Comparison of ENCODE assay signal across 1 cellular context in the genomic region with DNA sequence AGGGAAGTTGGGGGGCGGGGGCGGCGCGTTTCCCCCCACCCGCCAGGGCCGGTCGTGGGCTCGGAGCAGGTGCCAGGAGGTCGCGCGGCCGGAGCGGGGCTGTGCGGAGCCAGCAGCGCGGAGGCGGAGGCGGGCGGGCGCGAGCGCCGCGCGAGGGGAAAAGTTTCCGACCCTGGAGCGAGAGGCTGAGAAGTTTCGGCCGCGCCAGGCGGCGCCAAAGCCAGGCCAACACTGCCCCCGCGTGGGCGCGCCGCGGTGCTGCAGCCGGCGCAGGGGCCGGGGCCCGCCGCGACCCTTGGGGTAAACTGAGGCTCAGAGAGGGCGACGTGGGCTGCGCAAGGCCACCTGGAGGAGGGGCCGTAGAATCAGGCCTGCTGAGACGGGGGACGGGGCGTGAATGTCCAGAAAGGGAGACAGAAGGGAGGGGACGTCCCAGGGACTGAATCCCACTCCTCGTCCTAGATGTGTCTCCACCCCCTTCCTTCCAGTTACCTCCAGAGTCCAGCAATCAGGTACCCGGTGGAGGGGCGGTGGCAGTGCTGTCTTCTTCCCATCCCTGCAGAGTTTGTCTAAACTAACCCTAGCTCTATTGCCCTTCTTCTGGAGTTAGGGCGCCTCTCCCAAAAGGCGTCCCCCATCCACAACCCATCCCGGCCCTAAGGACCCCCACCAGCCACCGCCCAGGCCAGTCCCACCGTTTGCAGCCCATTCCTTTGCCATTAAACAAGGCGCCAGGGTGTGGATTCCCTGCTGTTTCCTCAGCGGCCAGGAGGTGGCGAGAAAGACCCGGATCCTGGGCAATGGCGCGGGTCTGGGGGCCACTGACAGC.
TF ChIP-seq lines count a peak whose summit lies in the region.

No MANE protein-coding gene starts in this region.

TF ChIP-seq in K562, 482 proteins besides CTCF, POLR2A, EP300 and RAD21 (continued from another document and continues in another):
- TF ChIP-seq, protein P1, sequence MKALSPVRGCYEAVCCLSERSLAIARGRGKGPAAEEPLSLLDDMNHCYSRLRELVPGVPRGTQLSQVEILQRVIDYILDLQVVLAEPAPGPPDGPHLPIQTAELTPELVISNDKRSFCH (CRISPR knock-in tag; IDR thresholded peaks at IDR 0.05), result no peak
- TF ChIP-seq, protein P1 (tag; IDR thresholded peaks at IDR 0.05), result no peak; the same call in 1 of the 2 replicates
- TF ChIP-seq ZNF668 (CRISPR knock-in tag; IDR thresholded peaks at IDR 0.05), result no peak
- no peak for TF ChIP-seq ASH1L (IDR thresholded peaks at IDR 0.05; ENCODE audit: borderline replicate concordance, low read depth, partially characterized antibody)
- 0 out of 2 replicates have a peak, but pooled peaks have one; percentile 32 for TF ChIP-seq ZNF57 (CRISPR knock-in tag; IDR thresholded peaks at IDR 0.05)
- peak; percentile 84; the same call in 1 of the 2 replicates for TF ChIP-seq ERF (CRISPR knock-in tag; IDR thresholded peaks at IDR 0.05)
- TF ChIP-seq ZNF175 (CRISPR knock-in tag; IDR thresholded peaks at IDR 0.05; ENCODE audit: low read depth), result no peak
- TF ChIP-seq FOXK1 (CRISPR knock-in tag; IDR thresholded peaks at IDR 0.05; ENCODE audit: borderline replicate concordance), result no peak
- TF ChIP-seq GATAD2B (IDR thresholded peaks at IDR 0.05; ENCODE audit: borderline replicate concordance), result peak; percentile 94
- TF ChIP-seq, protein P2, sequence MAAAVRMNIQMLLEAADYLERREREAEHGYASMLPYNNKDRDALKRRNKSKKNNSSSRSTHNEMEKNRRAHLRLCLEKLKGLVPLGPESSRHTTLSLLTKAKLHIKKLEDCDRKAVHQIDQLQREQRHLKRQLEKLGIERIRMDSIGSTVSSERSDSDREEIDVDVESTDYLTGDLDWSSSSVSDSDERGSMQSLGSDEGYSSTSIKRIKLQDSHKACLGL (CRISPR knock-in tag; IDR thresholded peaks at IDR 0.05; ENCODE audit: borderline replicate concordance, poor library complexity, severe bottlenecking), result no peak
- no peak for TF ChIP-seq ETS2 (tag; IDR thresholded peaks at IDR 0.05; ENCODE audit: borderline replicate concordance, poor library complexity, severe bottlenecking)
- no peak for TF ChIP-seq HDAC1 (IDR thresholded peaks at IDR 0.05)
- peak; percentile 62 for TF ChIP-seq GABPB1 (CRISPR knock-in tag; IDR thresholded peaks at IDR 0.05)
- TF ChIP-seq PCBP2 (IDR thresholded peaks at IDR 0.05; ENCODE audit: low read depth, low read length, poor library complexity, severe bottlenecking), result no peak
- TF ChIP-seq, protein P3, sequence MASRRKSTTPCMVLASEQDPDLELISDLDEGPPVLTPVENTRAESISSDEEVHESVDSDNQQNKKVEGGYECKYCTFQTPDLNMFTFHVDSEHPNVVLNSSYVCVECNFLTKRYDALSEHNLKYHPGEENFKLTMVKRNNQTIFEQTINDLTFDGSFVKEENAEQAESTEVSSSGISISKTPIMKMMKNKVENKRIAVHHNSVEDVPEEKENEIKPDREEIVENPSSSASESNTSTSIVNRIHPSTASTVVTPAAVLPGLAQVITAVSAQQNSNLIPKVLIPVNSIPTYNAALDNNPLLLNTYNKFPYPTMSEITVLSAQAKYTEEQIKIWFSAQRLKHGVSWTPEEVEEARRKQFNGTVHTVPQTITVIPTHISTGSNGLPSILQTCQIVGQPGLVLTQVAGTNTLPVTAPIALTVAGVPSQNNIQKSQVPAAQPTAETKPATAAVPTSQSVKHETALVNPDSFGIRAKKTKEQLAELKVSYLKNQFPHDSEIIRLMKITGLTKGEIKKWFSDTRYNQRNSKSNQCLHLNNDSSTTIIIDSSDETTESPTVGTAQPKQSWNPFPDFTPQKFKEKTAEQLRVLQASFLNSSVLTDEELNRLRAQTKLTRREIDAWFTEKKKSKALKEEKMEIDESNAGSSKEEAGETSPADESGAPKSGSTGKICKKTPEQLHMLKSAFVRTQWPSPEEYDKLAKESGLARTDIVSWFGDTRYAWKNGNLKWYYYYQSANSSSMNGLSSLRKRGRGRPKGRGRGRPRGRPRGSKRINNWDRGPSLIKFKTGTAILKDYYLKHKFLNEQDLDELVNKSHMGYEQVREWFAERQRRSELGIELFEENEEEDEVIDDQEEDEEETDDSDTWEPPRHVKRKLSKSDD (conservative IDR thresholded peaks at IDR 0.05; ENCODE audit: low read length), result no peak
- TF ChIP-seq, protein P4, sequence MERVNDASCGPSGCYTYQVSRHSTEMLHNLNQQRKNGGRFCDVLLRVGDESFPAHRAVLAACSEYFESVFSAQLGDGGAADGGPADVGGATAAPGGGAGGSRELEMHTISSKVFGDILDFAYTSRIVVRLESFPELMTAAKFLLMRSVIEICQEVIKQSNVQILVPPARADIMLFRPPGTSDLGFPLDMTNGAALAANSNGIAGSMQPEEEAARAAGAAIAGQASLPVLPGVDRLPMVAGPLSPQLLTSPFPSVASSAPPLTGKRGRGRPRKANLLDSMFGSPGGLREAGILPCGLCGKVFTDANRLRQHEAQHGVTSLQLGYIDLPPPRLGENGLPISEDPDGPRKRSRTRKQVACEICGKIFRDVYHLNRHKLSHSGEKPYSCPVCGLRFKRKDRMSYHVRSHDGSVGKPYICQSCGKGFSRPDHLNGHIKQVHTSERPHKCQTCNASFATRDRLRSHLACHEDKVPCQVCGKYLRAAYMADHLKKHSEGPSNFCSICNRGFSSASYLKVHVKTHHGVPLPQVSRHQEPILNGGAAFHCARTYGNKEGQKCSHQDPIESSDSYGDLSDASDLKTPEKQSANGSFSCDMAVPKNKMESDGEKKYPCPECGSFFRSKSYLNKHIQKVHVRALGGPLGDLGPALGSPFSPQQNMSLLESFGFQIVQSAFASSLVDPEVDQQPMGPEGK (CRISPR knock-in tag; IDR thresholded peaks at IDR 0.05; ENCODE audit: borderline replicate concordance), result no peak
- TF ChIP-seq ZNF133 (CRISPR knock-in tag; IDR thresholded peaks at IDR 0.05), result no peak
- TF ChIP-seq IFI16 (CRISPR knock-in tag; IDR thresholded peaks at IDR 0.05), result no peak
- 0 out of 2 replicates have a peak, but pooled peaks have one; percentile 22 for TF ChIP-seq ZNF431 (CRISPR knock-in tag; IDR thresholded peaks at IDR 0.05)
- TF ChIP-seq, protein P5, sequence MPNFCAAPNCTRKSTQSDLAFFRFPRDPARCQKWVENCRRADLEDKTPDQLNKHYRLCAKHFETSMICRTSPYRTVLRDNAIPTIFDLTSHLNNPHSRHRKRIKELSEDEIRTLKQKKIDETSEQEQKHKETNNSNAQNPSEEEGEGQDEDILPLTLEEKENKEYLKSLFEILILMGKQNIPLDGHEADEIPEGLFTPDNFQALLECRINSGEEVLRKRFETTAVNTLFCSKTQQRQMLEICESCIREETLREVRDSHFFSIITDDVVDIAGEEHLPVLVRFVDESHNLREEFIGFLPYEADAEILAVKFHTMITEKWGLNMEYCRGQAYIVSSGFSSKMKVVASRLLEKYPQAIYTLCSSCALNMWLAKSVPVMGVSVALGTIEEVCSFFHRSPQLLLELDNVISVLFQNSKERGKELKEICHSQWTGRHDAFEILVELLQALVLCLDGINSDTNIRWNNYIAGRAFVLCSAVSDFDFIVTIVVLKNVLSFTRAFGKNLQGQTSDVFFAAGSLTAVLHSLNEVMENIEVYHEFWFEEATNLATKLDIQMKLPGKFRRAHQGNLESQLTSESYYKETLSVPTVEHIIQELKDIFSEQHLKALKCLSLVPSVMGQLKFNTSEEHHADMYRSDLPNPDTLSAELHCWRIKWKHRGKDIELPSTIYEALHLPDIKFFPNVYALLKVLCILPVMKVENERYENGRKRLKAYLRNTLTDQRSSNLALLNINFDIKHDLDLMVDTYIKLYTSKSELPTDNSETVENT (CRISPR knock-in tag; IDR thresholded peaks at IDR 0.05), result 0 out of 2 replicates have a peak, but pooled peaks have one; percentile 15
- no peak for TF ChIP-seq KLF16 (IDR thresholded peaks at IDR 0.05)
- no peak for TF ChIP-seq ZNF282 (CRISPR knock-in tag; IDR thresholded peaks at IDR 0.05)
- TF ChIP-seq TEAD1 (CRISPR knock-in tag; IDR thresholded peaks at IDR 0.05), result 0 out of 4 replicates have a peak, but pooled peaks of 1 of the 2 experiments have one; percentile 24
- TF ChIP-seq TBL1XR1 (IDR thresholded peaks at IDR 0.05; ENCODE audit: low read length in 2 of 2), result no peak
- TF ChIP-seq PCBP1 (IDR thresholded peaks at IDR 0.05; ENCODE audit: low read depth, low read length, poor library complexity, severe bottlenecking), result peak; percentile 8
- no peak for TF ChIP-seq ZC3H8 (IDR thresholded peaks at IDR 0.05)
- TF ChIP-seq RNF2 (IDR thresholded peaks at IDR 0.05), result no peak
- no peak for TF ChIP-seq SMAD2 (IDR thresholded peaks at IDR 0.05; ENCODE audit: low read depth, low read length)
- TF ChIP-seq, protein P6, sequence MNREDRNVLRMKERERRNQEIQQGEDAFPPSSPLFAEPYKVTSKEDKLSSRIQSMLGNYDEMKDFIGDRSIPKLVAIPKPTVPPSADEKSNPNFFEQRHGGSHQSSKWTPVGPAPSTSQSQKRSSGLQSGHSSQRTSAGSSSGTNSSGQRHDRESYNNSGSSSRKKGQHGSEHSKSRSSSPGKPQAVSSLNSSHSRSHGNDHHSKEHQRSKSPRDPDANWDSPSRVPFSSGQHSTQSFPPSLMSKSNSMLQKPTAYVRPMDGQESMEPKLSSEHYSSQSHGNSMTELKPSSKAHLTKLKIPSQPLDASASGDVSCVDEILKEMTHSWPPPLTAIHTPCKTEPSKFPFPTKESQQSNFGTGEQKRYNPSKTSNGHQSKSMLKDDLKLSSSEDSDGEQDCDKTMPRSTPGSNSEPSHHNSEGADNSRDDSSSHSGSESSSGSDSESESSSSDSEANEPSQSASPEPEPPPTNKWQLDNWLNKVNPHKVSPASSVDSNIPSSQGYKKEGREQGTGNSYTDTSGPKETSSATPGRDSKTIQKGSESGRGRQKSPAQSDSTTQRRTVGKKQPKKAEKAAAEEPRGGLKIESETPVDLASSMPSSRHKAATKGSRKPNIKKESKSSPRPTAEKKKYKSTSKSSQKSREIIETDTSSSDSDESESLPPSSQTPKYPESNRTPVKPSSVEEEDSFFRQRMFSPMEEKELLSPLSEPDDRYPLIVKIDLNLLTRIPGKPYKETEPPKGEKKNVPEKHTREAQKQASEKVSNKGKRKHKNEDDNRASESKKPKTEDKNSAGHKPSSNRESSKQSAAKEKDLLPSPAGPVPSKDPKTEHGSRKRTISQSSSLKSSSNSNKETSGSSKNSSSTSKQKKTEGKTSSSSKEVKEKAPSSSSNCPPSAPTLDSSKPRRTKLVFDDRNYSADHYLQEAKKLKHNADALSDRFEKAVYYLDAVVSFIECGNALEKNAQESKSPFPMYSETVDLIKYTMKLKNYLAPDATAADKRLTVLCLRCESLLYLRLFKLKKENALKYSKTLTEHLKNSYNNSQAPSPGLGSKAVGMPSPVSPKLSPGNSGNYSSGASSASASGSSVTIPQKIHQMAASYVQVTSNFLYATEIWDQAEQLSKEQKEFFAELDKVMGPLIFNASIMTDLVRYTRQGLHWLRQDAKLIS (CRISPR knock-in tag; IDR thresholded peaks at IDR 0.05), result no peak
- no peak for TF ChIP-seq GABPA (tag; conservative IDR thresholded peaks at IDR 0.05; ENCODE audit: low read depth)
- TF ChIP-seq NRF1 (conservative IDR thresholded peaks at IDR 0.05 in 1 of 2, IDR thresholded peaks at IDR 0.05 in 1 of 2), result peak in 1 of 2 experiments; percentile 39; a peak in 2 of 4 replicates
- TF ChIP-seq ZNF24 (IDR thresholded peaks at IDR 0.05), result peak; percentile 59; the same call in 1 of the 2 replicates
- no peak for TF ChIP-seq RBM22 (IDR thresholded peaks at IDR 0.05; ENCODE audit: low read depth, low read length, poor library complexity, severe bottlenecking)
- no peak for TF ChIP-seq TRIM24 (IDR thresholded peaks at IDR 0.05)
- peak; percentile 9 for TF ChIP-seq HNRNPK (IDR thresholded peaks at IDR 0.05; ENCODE audit: low read depth, low read length, poor library complexity, severe bottlenecking)
- TF ChIP-seq FOSL1 (tag; conservative IDR thresholded peaks at IDR 0.05), result peak; percentile 30; the same call in 1 of the 2 replicates
- TF ChIP-seq, protein P7, sequence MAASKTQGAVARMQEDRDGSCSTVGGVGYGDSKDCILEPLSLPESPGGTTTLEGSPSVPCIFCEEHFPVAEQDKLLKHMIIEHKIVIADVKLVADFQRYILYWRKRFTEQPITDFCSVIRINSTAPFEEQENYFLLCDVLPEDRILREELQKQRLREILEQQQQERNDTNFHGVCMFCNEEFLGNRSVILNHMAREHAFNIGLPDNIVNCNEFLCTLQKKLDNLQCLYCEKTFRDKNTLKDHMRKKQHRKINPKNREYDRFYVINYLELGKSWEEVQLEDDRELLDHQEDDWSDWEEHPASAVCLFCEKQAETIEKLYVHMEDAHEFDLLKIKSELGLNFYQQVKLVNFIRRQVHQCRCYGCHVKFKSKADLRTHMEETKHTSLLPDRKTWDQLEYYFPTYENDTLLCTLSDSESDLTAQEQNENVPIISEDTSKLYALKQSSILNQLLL (CRISPR knock-in tag; IDR thresholded peaks at IDR 0.05; ENCODE audit: borderline replicate concordance), result no peak
- TF ChIP-seq HDAC3 (IDR thresholded peaks at IDR 0.05; ENCODE audit: borderline replicate concordance, partially characterized antibody), result no peak
- no peak for TF ChIP-seq NFYB (IDR thresholded peaks at IDR 0.05; ENCODE audit: extremely low read depth, insufficient read length)
